15 cellular contexts compared by ENCODE assay signal in genomic region chr7:154304740-154305679, GRCh38.
DNase-seq lines count a peak whose midpoint lies in the region; ATAC-seq and TF ChIP-seq lines count a peak whose summit lies in the region.
"Had no signal": no experiment of that assay in that cellular context is flagged by ENCODE, and none has a peak within 500 bp of the region (broad histone marks: within the 10 kb centered on the region; RNA-seq: fewer than 3 reads in every experiment).

No MANE protein-coding gene starts in this region.

- H3K9me3 ChIP-seq in iPS-18a (ENCODE audit: control insufficient read depth, low read depth, low read length), result no peaks in the 10 kb centered on the region

- ATAC-seq in foreskin keratinocyte, result no peak

- peaks cover 24% of the 10 kb centered on the region for H3K27me3 ChIP-seq in iPS-18a (ENCODE audit: control insufficient read depth, insufficient read depth, low read length)
- H3K27me3 ChIP-seq in foreskin keratinocyte, result no peaks in the 10 kb centered on the region

- no peaks in the 10 kb centered on the region for H3K36me3 ChIP-seq in iPS-18a (ENCODE audit: control insufficient read depth, low read depth, low read length)

- TF ChIP-seq CTCF in foreskin keratinocyte (conservative IDR thresholded peaks at IDR 0.05), result no peak

- H3K4me3 ChIP-seq in iPS-18a (ENCODE audit: low read length), result peak overlapping the region; percentile 55

- peak overlapping the region; percentile 40 for H3K9ac ChIP-seq in iPS-18a (ENCODE audit: low read length)

- DNase-seq in DMS 273 (lab: John Stamatoyannopoulos, UW; ENCODE audit: unreplicated experiment) (peak; percentile 16), DMS 273 treated with DMSO at 0.1 percent for 48 hours (lab: John Stamatoyannopoulos, UW) (no peak), amygdala (lab: John Stamatoyannopoulos, UW) (peak in 37 of 56 donors; percentile 4 to 66 (median 31)), superior temporal gyrus (ENCODE audit: extremely low spot score) (peak; percentile 40), foreskin keratinocyte (no peak)
- no peak for DNase-seq in activated CD8-positive, alpha-beta memory T cell treated with anti-CD3 and anti-CD28 coated beads, Interleukin-2, amount 50 U/mL, for 4 hours
- DNase-seq in effector CD4-positive, alpha-beta T cell, result no peak
- DNase-seq: activated CD4-positive, alpha-beta T cell treated with anti-CD3 and anti-CD28 coated beads, Interleukin-2, amount 10 ng/mL, durations not matched to agents 24 days and 14 days; activated T-cell treated with anti-CD3 and anti-CD28 coated beads, Interleukin-2, amount 50 U/mL, for 4 hours; amniotic stem cell; CD4-positive, CD25-positive, alpha-beta regulatory T cell; HCEC 1CT; NCI-H526 treated with DMSO at 0.1 percent for 48 hours had no signal

- H3K27ac ChIP-seq in iPS-18a (ENCODE audit: low read length) (no peak overlapping the region), foreskin keratinocyte (no peak overlapping the region)
- H3K27ac ChIP-seq: 22Rv1 had no signal

- H3K4me1 ChIP-seq in iPS-18a (ENCODE audit: control insufficient read depth, low read depth, low read length), result peaks cover 20% of the 10 kb centered on the region
- no peaks in the 10 kb centered on the region for H3K4me1 ChIP-seq in foreskin keratinocyte

Comparison
In these comparisons a context has a peak if more than half of its experiments do, and no peak if none do; other contexts are left out.
1. DNase-seq: peak in DMS 273 (single experiment), amygdala (37 of 56) and superior temporal gyrus (single experiment); none in DMS 273 treated with DMSO at 0.1 percent for 48 hours (single experiment), foreskin keratinocyte (0 of 2), activated CD8-positive, alpha-beta memory T cell treated with anti-CD3 and anti-CD28 coated beads, Interleukin-2, amount 50 U/mL, for 4 hours (single experiment) and effector CD4-positive, alpha-beta T cell (single experiment).